ENCODE assay signal across 3 cellular contexts in genomic region chr18:30361864-30362540, GRCh38.
TF ChIP-seq lines count a peak whose summit lies in the region.

No MANE protein-coding gene starts in this region.

TF ChIP-seq in GM23338, 12 proteins besides CTCF, POLR2A, EP300 and RAD21 (continues in another document):
- TF ChIP-seq CREB1 (CRISPR knock-in tag; IDR thresholded peaks at IDR 0.05; ENCODE audit: low read depth) (no peak), JUNB (IDR thresholded peaks at IDR 0.05; ENCODE audit: unreplicated experiment) (no peak), ZNF331 (CRISPR knock-in tag; IDR thresholded peaks at IDR 0.05; ENCODE audit: low read depth) (no peak)
- TF ChIP-seq, protein P1, sequence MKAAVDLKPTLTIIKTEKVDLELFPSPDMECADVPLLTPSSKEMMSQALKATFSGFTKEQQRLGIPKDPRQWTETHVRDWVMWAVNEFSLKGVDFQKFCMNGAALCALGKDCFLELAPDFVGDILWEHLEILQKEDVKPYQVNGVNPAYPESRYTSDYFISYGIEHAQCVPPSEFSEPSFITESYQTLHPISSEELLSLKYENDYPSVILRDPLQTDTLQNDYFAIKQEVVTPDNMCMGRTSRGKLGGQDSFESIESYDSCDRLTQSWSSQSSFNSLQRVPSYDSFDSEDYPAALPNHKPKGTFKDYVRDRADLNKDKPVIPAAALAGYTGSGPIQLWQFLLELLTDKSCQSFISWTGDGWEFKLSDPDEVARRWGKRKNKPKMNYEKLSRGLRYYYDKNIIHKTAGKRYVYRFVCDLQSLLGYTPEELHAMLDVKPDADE (IDR thresholded peaks at IDR 0.05) = no peak
- TF ChIP-seq, protein P2, sequence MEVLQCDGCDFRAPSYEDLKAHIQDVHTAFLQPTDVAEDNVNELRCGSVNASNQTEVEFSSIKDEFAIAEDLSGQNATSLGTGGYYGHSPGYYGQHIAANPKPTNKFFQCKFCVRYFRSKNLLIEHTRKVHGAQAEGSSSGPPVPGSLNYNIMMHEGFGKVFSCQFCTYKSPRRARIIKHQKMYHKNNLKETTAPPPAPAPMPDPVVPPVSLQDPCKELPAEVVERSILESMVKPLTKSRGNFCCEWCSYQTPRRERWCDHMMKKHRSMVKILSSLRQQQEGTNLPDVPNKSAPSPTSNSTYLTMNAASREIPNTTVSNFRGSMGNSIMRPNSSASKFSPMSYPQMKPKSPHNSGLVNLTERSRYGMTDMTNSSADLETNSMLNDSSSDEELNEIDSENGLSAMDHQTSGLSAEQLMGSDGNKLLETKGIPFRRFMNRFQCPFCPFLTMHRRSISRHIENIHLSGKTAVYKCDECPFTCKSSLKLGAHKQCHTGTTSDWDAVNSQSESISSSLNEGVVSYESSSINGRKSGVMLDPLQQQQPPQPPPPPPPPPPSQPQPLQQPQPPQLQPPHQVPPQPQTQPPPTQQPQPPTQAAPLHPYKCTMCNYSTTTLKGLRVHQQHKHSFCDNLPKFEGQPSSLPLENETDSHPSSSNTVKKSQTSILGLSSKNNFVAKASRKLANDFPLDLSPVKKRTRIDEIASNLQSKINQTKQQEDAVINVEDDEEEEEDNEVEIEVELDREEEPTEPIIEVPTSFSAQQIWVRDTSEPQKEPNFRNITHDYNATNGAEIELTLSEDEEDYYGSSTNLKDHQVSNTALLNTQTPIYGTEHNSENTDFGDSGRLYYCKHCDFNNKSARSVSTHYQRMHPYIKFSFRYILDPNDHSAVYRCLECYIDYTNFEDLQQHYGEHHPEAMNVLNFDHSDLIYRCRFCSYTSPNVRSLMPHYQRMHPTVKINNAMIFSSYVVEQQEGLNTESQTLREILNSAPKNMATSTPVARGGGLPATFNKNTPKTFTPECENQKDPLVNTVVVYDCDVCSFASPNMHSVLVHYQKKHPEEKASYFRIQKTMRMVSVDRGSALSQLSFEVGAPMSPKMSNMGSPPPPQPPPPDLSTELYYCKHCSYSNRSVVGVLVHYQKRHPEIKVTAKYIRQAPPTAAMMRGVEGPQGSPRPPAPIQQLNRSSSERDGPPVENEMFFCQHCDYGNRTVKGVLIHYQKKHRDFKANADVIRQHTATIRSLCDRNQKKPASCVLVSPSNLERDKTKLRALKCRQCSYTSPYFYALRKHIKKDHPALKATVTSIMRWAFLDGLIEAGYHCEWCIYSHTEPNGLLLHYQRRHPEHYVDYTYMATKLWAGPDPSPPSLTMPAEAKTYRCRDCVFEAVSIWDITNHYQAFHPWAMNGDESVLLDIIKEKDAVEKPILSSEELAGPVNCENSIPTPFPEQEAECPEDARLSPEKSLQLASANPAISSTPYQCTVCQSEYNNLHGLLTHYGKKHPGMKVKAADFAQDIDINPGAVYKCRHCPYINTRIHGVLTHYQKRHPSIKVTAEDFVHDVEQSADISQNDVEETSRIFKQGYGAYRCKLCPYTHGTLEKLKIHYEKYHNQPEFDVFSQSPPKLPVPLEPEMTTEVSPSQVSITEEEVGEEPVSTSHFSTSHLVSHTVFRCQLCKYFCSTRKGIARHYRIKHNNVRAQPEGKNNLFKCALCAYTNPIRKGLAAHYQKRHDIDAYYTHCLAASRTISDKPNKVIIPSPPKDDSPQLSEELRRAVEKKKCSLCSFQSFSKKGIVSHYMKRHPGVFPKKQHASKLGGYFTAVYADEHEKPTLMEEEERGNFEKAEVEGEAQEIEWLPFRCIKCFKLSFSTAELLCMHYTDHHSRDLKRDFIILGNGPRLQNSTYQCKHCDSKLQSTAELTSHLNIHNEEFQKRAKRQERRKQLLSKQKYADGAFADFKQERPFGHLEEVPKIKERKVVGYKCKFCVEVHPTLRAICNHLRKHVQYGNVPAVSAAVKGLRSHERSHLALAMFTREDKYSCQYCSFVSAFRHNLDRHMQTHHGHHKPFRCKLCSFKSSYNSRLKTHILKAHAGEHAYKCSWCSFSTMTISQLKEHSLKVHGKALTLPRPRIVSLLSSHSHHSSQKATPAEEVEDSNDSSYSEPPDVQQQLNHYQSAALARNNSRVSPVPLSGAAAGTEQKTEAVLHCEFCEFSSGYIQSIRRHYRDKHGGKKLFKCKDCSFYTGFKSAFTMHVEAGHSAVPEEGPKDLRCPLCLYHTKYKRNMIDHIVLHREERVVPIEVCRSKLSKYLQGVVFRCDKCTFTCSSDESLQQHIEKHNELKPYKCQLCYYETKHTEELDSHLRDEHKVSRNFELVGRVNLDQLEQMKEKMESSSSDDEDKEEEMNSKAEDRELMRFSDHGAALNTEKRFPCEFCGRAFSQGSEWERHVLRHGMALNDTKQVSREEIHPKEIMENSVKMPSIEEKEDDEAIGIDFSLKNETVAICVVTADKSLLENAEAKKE (CRISPR knock-in tag; IDR thresholded peaks at IDR 0.05) = no peak

TF ChIP-seq in IMR-90, 13 proteins besides CTCF, POLR2A, EP300 and RAD21:
- TF ChIP-seq NFE2L2 (IDR thresholded peaks at IDR 0.05; ENCODE audit: low read depth, low read length) (no peak), CEBPB (IDR thresholded peaks at IDR 0.05; ENCODE audit: low read depth, low read length) (no peak), MXI1 (IDR thresholded peaks at IDR 0.05; ENCODE audit: borderline replicate concordance, low read depth, low read length) (no peak), CHD1 (IDR thresholded peaks at IDR 0.05; ENCODE audit: low read depth, low read length) (no peak), FOS (IDR thresholded peaks at IDR 0.05; ENCODE audit: low read depth, low read length) (no peak)
- TF ChIP-seq, protein P3, sequence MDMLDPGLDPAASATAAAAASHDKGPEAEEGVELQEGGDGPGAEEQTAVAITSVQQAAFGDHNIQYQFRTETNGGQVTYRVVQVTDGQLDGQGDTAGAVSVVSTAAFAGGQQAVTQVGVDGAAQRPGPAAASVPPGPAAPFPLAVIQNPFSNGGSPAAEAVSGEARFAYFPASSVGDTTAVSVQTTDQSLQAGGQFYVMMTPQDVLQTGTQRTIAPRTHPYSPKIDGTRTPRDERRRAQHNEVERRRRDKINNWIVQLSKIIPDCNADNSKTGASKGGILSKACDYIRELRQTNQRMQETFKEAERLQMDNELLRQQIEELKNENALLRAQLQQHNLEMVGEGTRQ (IDR thresholded peaks at IDR 0.05; ENCODE audit: low read depth, low read length) = no peak

TF ChIP-seq in K562, 482 proteins besides CTCF, POLR2A, EP300 and RAD21:
- TF ChIP-seq XRCC5 (IDR thresholded peaks at IDR 0.05; ENCODE audit: low read depth, low read length) (no peak), ZBTB7A (IDR thresholded peaks at IDR 0.05; ENCODE audit: borderline replicate concordance, control insufficient read depth, low read depth, low read length) (peak; percentile 23; the same call in 1 of the 2 replicates), CBFA2T3 (IDR thresholded peaks at IDR 0.05) (0 out of 2 replicates have a peak, but pooled peaks have one; percentile 16), RUNX1 (IDR thresholded peaks at IDR 0.05; ENCODE audit: low read depth) (no peak)
